In genomic region chr10:51230828-51231227, GRCh38 we compare ENCODE assay signal across 17 cellular contexts.
"Had no signal": no experiment of that assay in that cellular context is flagged by ENCODE, and none has a peak within 500 bp of the region (broad histone marks: within the 10 kb centered on the region; RNA-seq: fewer than 3 reads in every experiment).

No MANE protein-coding gene starts in this region.

- H3K4me3 ChIP-seq: ascending aorta, breast epithelium, lung, pancreas, smooth muscle cell, suprapubic skin, upper lobe of right lung had no signal

- H3K36me3 ChIP-seq: ascending aorta, breast epithelium, pancreas, suprapubic skin, upper lobe of right lung had no signal

- H3K4me1 ChIP-seq: breast epithelium, upper lobe of right lung had no signal

- H3K9me3 ChIP-seq: ascending aorta, breast epithelium, pancreas, suprapubic skin, upper lobe of right lung had no signal

- H3K4me2 ChIP-seq: smooth muscle cell had no signal

- H3K27ac ChIP-seq: breast epithelium, pancreas, suprapubic skin, upper lobe of right lung had no signal

- DNase-seq: activated CD4-positive, alpha-beta T cell treated with anti-CD3 and anti-CD28 coated beads for 1 hour; activated CD4-positive, alpha-beta T cell treated with anti-CD3 and anti-CD28 coated beads, Interleukin-2, amount 50 U/mL, for 48 hours; activated naive CD4-positive, alpha-beta T cell treated with anti-CD3 and anti-CD28 coated beads, Interleukin-2, amount 10 ng/mL, durations not matched to agents 7 days and 5 days; activated T-cell treated with anti-CD3 and anti-CD28 coated beads, Interleukin-2, amount 50 U/mL, for 1 hour; dermis blood vessel endothelial cell; endodermal cell; midbrain; pancreas; T-helper 1 cell; T1000; upper lobe of right lung had no signal

- ATAC-seq: pancreas, SK-N-SH treated with all-trans-retinoic acid at 6 μM for 48 hours, upper lobe of right lung had no signal

- H3K27me3 ChIP-seq: ascending aorta, breast epithelium, pancreas, suprapubic skin, upper lobe of right lung had no signal
